Comparison of ENCODE assay signal across 9 cellular contexts in the genomic region with DNA sequence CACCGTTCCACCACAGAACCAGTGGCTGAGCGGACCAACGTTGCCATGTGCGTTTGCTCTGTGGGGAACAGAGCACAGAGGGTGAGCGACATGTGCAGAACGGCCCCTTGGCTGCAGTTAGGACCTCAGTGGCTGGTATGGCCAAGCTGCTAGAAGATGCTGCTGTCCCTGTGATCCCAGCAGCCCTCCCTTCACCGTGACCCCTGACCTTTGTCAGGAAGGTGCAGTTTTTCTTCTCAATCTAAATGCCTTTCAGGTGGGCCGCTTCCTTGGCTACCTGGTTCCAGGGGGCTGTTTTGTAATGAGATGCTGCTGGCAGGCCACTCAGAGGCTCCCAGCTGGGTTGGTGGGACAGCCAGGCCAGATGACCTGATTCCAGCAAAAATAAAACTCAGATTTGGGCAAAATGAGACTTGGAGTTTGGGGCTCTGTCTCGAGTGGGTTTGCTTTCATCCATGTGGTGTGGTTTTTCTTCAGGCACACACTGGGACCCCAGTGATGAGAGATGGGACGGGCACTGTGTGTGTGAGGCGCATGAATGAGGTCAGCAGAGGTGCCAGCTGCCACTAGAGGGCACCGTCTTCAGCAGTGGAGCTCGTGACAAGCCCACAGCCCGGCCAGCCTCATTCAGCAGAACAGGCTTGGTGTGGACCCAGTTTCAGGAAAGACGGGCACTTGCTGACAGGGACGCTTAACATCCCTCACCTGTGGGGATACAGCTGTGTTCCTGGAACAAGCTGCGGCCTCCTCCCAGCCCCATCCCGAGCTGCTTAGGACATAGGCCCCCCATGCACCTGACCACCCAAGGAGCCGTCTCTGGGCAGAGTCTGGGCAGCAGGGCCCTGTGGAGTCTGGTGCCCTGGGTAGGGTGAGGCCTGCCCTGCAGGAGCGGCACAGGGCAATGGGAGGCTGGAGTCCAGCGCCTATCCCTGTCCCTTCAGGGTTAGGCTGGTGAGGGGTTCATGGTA. TPM values are rescaled to one million over a fixed set of nuclear protein-coding genes. Genes with fewer than 3 reads are reported as not detected.
A peak's percentile ranks its signal among the peaks of the same experiment; 100 is the strongest.
DNase-seq lines count a peak whose midpoint lies in the region; ATAC-seq, FAIRE-seq and TF ChIP-seq lines count a peak whose summit lies in the region.
"Had no signal": no experiment of that assay in that cellular context is flagged by ENCODE, and none has a peak within 500 bp of the region (broad histone marks: within the 10 kb centered on the region; RNA-seq: fewer than 3 reads in every experiment).

No MANE protein-coding gene starts in this region.

- no peak for FAIRE-seq in GM19239 (lab: Jason Lieb, UNC)

- ATAC-seq in Panc1, result peak; percentile 59
- ATAC-seq in HG02981 (IDR thresholded peaks at IDR 0.05; ENCODE audit: unreplicated experiment), result no peak
- no peak for ATAC-seq in HG03571 (IDR thresholded peaks at IDR 0.05; ENCODE audit: unreplicated experiment)

- no peak overlapping the region for H3K27ac ChIP-seq in Panc1 (ENCODE audit: low read length)
- no peak overlapping the region for H3K27ac ChIP-seq in prostate gland

- peak; percentile 37 to 49 for DNase-seq in AML-193 (lab: John Stamatoyannopoulos, UW)
- DNase-seq in GM19239 (ENCODE audit: insufficient read length, low spot score), result peak; percentile 67
- DNase-seq in Panc1 (ENCODE audit: low read depth, low spot score), result no peak
- peak in 3 of 4 experiments; percentile 14 to 34 (median 32) for DNase-seq in activated naive CD4-positive, alpha-beta T cell (lab: John Stamatoyannopoulos, UW)
- peak; percentile 47 for DNase-seq in globus pallidus (ENCODE audit: low spot score)
- peak; percentile 46 for DNase-seq in prostate gland (ENCODE audit: low spot score)

- H3K27me3 ChIP-seq in Panc1 (ENCODE audit: control insufficient read depth, insufficient read depth, low read length), result no peaks in the 10 kb centered on the region
- no peaks in the 10 kb centered on the region for H3K27me3 ChIP-seq in prostate gland (replicated peaks; ENCODE audit: insufficient read depth)

- no peak for TF ChIP-seq POLR2A in prostate gland (IDR thresholded peaks at IDR 0.05)

- WGBS in prostate gland, result 68% methylated on average over 21 of the region's 21 CpGs

- intact Hi-C loops in Panc1 (cut with micrococcal nuclease; ENCODE audit: unreplicated experiment) (no loop called here), prostate gland (cut with DNase I) (no loop called here)

- no TSS peak for BruUV-seq in Panc1 (replicated peaks; lab: Mats Ljungman, UMichigan)

- H3K36me3 ChIP-seq in Panc1 (ENCODE audit: control insufficient read depth, insufficient read depth, low read length) (peaks cover 4% of the 10 kb centered on the region; the same call in 1 of the 2 replicates), prostate gland (peaks cover 0 to 4% of the 10 kb centered on the region in 2 donors)

- H3K4me3 ChIP-seq in Panc1 (ENCODE audit: low read depth in 2 of 2, low read length in 2 of 2) (no peak overlapping the region), prostate gland (no peak overlapping the region)

- H3K9me3 ChIP-seq in Panc1 (ENCODE audit: control insufficient read depth, insufficient read depth, low read depth, low read length) (no peaks in the 10 kb centered on the region), prostate gland (no peaks in the 10 kb centered on the region)

- H3K4me1 ChIP-seq in Panc1 (ENCODE audit: control insufficient read depth, insufficient read depth, low read length), result peaks cover 4% of the 10 kb centered on the region
- H3K4me1 ChIP-seq in prostate gland (replicated peaks), result peaks cover 7% of the 10 kb centered on the region

- CTCF ChIA-PET in Panc1 (lab: Charles Lee), result no interaction called here

- in situ Hi-C loops in Panc1 (cut with HindIII; ENCODE audit: low pct_unique_long_range_greater_than_20kb, low sequenced_read_pairs), result no loop called here

- TF ChIP-seq CTCF in Panc1 (IDR thresholded peaks at IDR 0.05) (peak; percentile 86), prostate gland (IDR thresholded peaks at IDR 0.05) (peak; percentile 34 to 59 (median 48))

- POLR2A ChIA-PET in Panc1 (lab: Charles Lee), result interaction anchor here (0.7 kb wide), 1 partner anchor 34 kb away, joined by 3 read pairs; no protein-coding TSS in a partner anchor

RNA-seq across cellular contexts. Expression of a gene that starts 4.1 kb away (rescaled TPM):
- 33.5 TPM for total RNA-seq in Panc1 (2021; ENCODE audit: unreplicated experiment)
- 79.0 TPM for polyA plus RNA-seq in Panc1 (2012; ENCODE audit: insufficient read length)
- 10 to 100 TPM; 55.6 to 55.9 TPM for total RNA-seq in prostate gland

RNA-seq across cellular contexts. Expression of a gene that starts 16.7 kb away (rescaled TPM):
- total RNA-seq in Panc1 (2021; ENCODE audit: unreplicated experiment) (not detected), prostate gland (not detected)
- polyA plus RNA-seq in Panc1 (2012; ENCODE audit: insufficient read length), result not detected
- total RNA-seq: skeletal muscle tissue had no signal

RNA-seq across cellular contexts. Expression of a gene that starts 25.0 kb away (rescaled TPM):
- total RNA-seq in Panc1 (2021; ENCODE audit: unreplicated experiment) (17.5 TPM), prostate gland (10 to 100 TPM; 15.3 to 41.9 TPM)
- 15.6 TPM for polyA plus RNA-seq in Panc1 (2012; ENCODE audit: insufficient read length)

RNA-seq across cellular contexts. Expression of a gene that starts 41.4 kb away (rescaled TPM):
- total RNA-seq in Panc1 (2021; ENCODE audit: unreplicated experiment), result not detected
- not detected for polyA plus RNA-seq in Panc1 (2012; ENCODE audit: insufficient read length)
- total RNA-seq in prostate gland, result 10 to 100 TPM in 1 of 2 donors, not detected in 1; 19.7 TPM
- total RNA-seq: skeletal muscle tissue had no signal

RNA-seq across cellular contexts. Expression of a gene that starts 57.0 kb away (rescaled TPM):
- not detected for total RNA-seq in Panc1 (2021; ENCODE audit: unreplicated experiment)
- not detected for polyA plus RNA-seq in Panc1 (2012; ENCODE audit: insufficient read length)
- total RNA-seq in prostate gland, result 1 to 10 TPM in 1 of 2 donors, not detected in 1; 3.0 TPM
- total RNA-seq: skeletal muscle tissue had no signal
